10 cellular contexts compared by ENCODE assay signal in the genomic region with DNA sequence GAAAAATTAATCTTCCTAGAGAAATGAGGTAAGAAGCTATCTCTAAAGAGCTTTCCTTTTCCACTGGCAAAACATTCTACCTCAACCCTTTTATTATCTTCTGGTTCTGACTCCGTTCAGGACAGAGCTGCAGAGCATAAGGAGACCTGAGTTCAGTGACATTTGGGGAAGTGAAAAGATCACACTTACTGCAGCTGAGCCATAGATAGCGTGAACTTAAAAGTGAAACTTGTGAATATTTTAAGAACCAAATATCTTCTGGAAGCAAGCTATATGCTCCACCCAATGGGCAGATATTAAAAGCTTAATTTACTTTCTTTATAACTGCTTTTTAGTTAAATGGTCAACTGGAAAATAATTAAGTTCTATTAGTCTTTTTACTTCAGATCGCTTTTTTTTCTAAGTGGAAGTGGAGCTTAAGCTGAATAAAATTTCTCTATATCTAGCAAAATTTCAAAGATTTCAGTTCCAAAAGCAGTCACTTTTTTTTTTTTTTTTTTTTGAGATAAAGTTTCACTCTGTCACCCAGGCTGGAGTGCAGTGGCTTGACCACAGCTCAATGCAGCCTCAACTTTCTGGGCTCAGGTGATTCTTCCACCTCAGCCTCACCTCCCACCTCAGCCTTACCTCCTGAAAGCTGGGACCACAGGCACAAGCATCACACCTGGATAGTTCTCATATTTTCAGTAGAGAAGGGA. TPM values are rescaled to one million over a fixed set of nuclear protein-coding genes. Genes with fewer than 3 reads are reported as not detected.
DNase-seq lines count a peak whose midpoint lies in the region; ATAC-seq and TF ChIP-seq lines count a peak whose summit lies in the region.
"Had no signal": no experiment of that assay in that cellular context is flagged by ENCODE, and none has a peak within 500 bp of the region (broad histone marks: within the 10 kb centered on the region; RNA-seq: fewer than 3 reads in every experiment).

No MANE protein-coding gene starts in this region.

- H3K9me2 ChIP-seq in SK-N-SH (no peaks in the 10 kb centered on the region), OCI-LY1 (ENCODE audit: low read depth, low read length) (no peaks in the 10 kb centered on the region)

- no peaks in the 10 kb centered on the region for H4K20me1 ChIP-seq in SK-N-SH (ENCODE audit: insufficient read depth)
- H4K20me1 ChIP-seq in OCI-LY1 (ENCODE audit: insufficient read depth, low read length), result no peaks in the 10 kb centered on the region
- H4K20me1 ChIP-seq in neural progenitor cell (ENCODE audit: low read depth), result no peaks in the 10 kb centered on the region

- TF ChIP-seq CTCF in SK-N-SH (IDR thresholded peaks at IDR 0.05) (no peak), OCI-LY1 (IDR thresholded peaks at IDR 0.05; ENCODE audit: low read length) (no peak), neural progenitor cell (IDR thresholded peaks at IDR 0.05) (no peak), osteocyte (IDR thresholded peaks at IDR 0.05) (no peak)

- POLR2A ChIA-PET in SK-N-SH (lab: Yijun Ruan, JAX), result no interaction called here

- H3K27me3 ChIP-seq in SK-N-SH (ENCODE audit: insufficient read depth), result no peaks in the 10 kb centered on the region
- no peaks in the 10 kb centered on the region for H3K27me3 ChIP-seq in OCI-LY1 (ENCODE audit: insufficient read depth, low read length)
- no peaks in the 10 kb centered on the region for H3K27me3 ChIP-seq in neural progenitor cell

- H3K4me1 Mint-ChIP-seq in neural progenitor cell, result no peaks in the 10 kb centered on the region
- H3K4me1 Mint-ChIP-seq in osteocyte (ENCODE audit: unreplicated experiment), result peaks cover 33% of the 10 kb centered on the region
- H3K4me1 Mint-ChIP-seq: endodermal cell had no signal

- H3K27ac ChIP-seq in SK-N-SH (ENCODE audit: low read depth in 2 of 2, low read length in 1 of 2) (peak overlapping the region in 1 of 2 experiments; percentile 88; a peak in 2 of 4 replicates), OCI-LY1 (ENCODE audit: low read depth, low read length, poor library complexity, severe bottlenecking) (peak overlapping the region; percentile 72), neural progenitor cell (no peak overlapping the region)
- H3K27ac ChIP-seq: 22Rv1 had no signal

- H3K36me3 ChIP-seq in SK-N-SH (replicated peaks in 1 of 2; ENCODE audit: control insufficient read depth in 1 of 2, insufficient read depth in 2 of 2, low read length in 1 of 2) (no peaks in the 10 kb centered on the region), OCI-LY1 (ENCODE audit: insufficient read depth, low read length) (peaks cover 56% of the 10 kb centered on the region), neural progenitor cell (no peaks in the 10 kb centered on the region)

- peaks cover 2% of the 10 kb centered on the region for H3K27me3 Mint-ChIP-seq in neural progenitor cell (ENCODE audit: insufficient read depth, low read depth)
- H3K27me3 Mint-ChIP-seq in osteocyte (ENCODE audit: unreplicated experiment), result no peaks in the 10 kb centered on the region

- no peak for TF ChIP-seq RAD21 in SK-N-SH (IDR thresholded peaks at IDR 0.05; ENCODE audit: low read length)

- peaks cover 4% of the 10 kb centered on the region for H3F3A ChIP-seq in SK-N-SH (replicated peaks; ENCODE audit: insufficient read depth)
- no peaks in the 10 kb centered on the region for H3F3A ChIP-seq in OCI-LY1 (ENCODE audit: insufficient read depth, low read length)
- no peaks in the 10 kb centered on the region for H3F3A ChIP-seq in neural progenitor cell (ENCODE audit: low read depth)

- H3K36me3 Mint-ChIP-seq in neural progenitor cell (no peaks in the 10 kb centered on the region), osteocyte (ENCODE audit: unreplicated experiment) (no peaks in the 10 kb centered on the region)

- H3K4me1 ChIP-seq in SK-N-SH (ENCODE audit: control insufficient read depth in 1 of 2, insufficient read depth in 2 of 2, low read depth in 1 of 2, low read length in 1 of 2) (peaks cover 0 to 29% of the 10 kb centered on the region in 2 experiments; a peak in 2 of 4 replicates), OCI-LY1 (ENCODE audit: insufficient read depth, low read length, severe bottlenecking) (peaks cover 51% of the 10 kb centered on the region), neural progenitor cell (no peaks in the 10 kb centered on the region)

- H3K9me3 Mint-ChIP-seq in neural progenitor cell (peaks cover 2% of the 10 kb centered on the region), osteocyte (ENCODE audit: unreplicated experiment) (no peaks in the 10 kb centered on the region)
- H3K9me3 Mint-ChIP-seq: endodermal cell had no signal

- CTCF ChIA-PET in SK-N-SH (lab: Yijun Ruan, JAX), result interaction anchor here (0.7 to 3.9 kb wide), 3 partner anchors 24 to 75 kb away, joined by 3 to 14 read pairs (median 3); no protein-coding TSS in a partner anchor

- no peak overlapping the region for H3K4me3 Mint-ChIP-seq in neural progenitor cell
- no peak overlapping the region for H3K4me3 Mint-ChIP-seq in osteocyte (ENCODE audit: unreplicated experiment)
- H3K4me3 Mint-ChIP-seq: endodermal cell had no signal

- DNase-seq in SK-N-SH (no peak), neural progenitor cell (ENCODE audit: low spot score) (no peak), osteocyte (ENCODE audit: extremely low spot score, unreplicated experiment) (no peak), cerebellum (ENCODE audit: low spot score) (no peak), glomerular visceral epithelial cell (ENCODE audit: extremely low spot score) (no peak)
- DNase-seq: endodermal cell had no signal

- no peak overlapping the region for H3K27ac Mint-ChIP-seq in neural progenitor cell
- no peak overlapping the region for H3K27ac Mint-ChIP-seq in osteocyte (ENCODE audit: unreplicated experiment)
- H3K27ac Mint-ChIP-seq: endodermal cell had no signal

- H3K9ac ChIP-seq in SK-N-SH (0 out of 2 replicates have a peak overlapping the region, but pooled peaks have one; percentile 53), OCI-LY1 (ENCODE audit: low read length) (peak overlapping the region; percentile 11; the same call in 1 of the 2 replicates), neural progenitor cell (no peak overlapping the region)

- H3K9me3 ChIP-seq in SK-N-SH (no peaks in the 10 kb centered on the region), OCI-LY1 (ENCODE audit: low read length) (no peaks in the 10 kb centered on the region), neural progenitor cell (ENCODE audit: low read depth) (no peaks in the 10 kb centered on the region)

- no peak for TF ChIP-seq EP300 in SK-N-SH (IDR thresholded peaks at IDR 0.05; ENCODE audit: borderline replicate concordance in 1 of 2, low read depth in 1 of 2, low read length in 1 of 2)

- ATAC-seq in SK-N-SH treated with all-trans-retinoic acid at 6 μM for 48 hours (no peak), HG02852 (IDR thresholded peaks at IDR 0.05; ENCODE audit: unreplicated experiment) (peak; percentile 90)

- WGBS in SK-N-SH (ENCODE audit: low lambda C conversion rate), result 93% methylated on average over 3 of the region's 3 CpGs

- peak overlapping the region; percentile 37; the same call in 1 of the 2 replicates for H3K4me2 ChIP-seq in SK-N-SH
- peak overlapping the region; percentile 55 for H3K4me2 ChIP-seq in OCI-LY1 (ENCODE audit: low read length)
- no peak overlapping the region for H3K4me2 ChIP-seq in neural progenitor cell

- H2AFZ ChIP-seq in SK-N-SH (ENCODE audit: low read depth), result peak overlapping the region; percentile 80
- no peak overlapping the region for H2AFZ ChIP-seq in OCI-LY1 (ENCODE audit: low read length)
- peak overlapping the region; percentile 49 for H2AFZ ChIP-seq in neural progenitor cell (replicated peaks)

- no peak overlapping the region for H3K4me3 ChIP-seq in SK-N-SH (ENCODE audit: low read depth in 2 of 2, low read length in 1 of 2)
- peak overlapping the region; percentile 28 for H3K4me3 ChIP-seq in OCI-LY1 (ENCODE audit: low read depth, low read length, poor library complexity, severe bottlenecking)
- H3K4me3 ChIP-seq in neural progenitor cell, result no peak overlapping the region

- H3K79me2 ChIP-seq in SK-N-SH (ENCODE audit: insufficient read depth) (no peaks in the 10 kb centered on the region), OCI-LY1 (ENCODE audit: insufficient read depth, low read length) (peaks cover 12% of the 10 kb centered on the region; the same call in 1 of the 2 replicates), neural progenitor cell (ENCODE audit: low read depth) (no peaks in the 10 kb centered on the region)

TF ChIP-seq in SK-N-SH, 30 proteins besides CTCF, POLR2A, EP300 and RAD21:
- TF ChIP-seq TCF12 (IDR thresholded peaks at IDR 0.05) (no peak), ELF1 (IDR thresholded peaks at IDR 0.05) (no peak), CHD2 (IDR thresholded peaks at IDR 0.05; ENCODE audit: low read length, partially characterized antibody) (no peak)
TF ChIP-seq in SK-N-SH: peak in this region for 0.

RNA-seq across cellular contexts. Expression of gene PTPN22, which starts 11.9 kb away (rescaled TPM):
- polyA plus RNA-seq in SK-N-SH (2012; rRNA removed), result 0.12 and 0.16 TPM in 2 replicates
- 0.18 and 0.30 TPM in 2 replicates for polyA plus RNA-seq in SK-N-SH (2012; cell fraction: cytosol; rRNA removed)
- 0.13 and 0.36 TPM in 2 replicates for polyA plus RNA-seq in SK-N-SH (2012; cell fraction: nucleus; rRNA removed)
- total RNA-seq in neural progenitor cell (ENCODE audit: low replicate concordance), result not detected in 2 replicates
- total RNA-seq in osteocyte, result not detected in 2 replicates
- total RNA-seq in cerebellum, result 0.36 TPM
- total RNA-seq: endodermal cell had no signal

RNA-seq across cellular contexts. Expression of gene BCL2L15, which starts 27.8 kb away (rescaled TPM):
- 0.02 and 0.05 TPM in 2 replicates for polyA plus RNA-seq in SK-N-SH (2012; rRNA removed)
- under 0.01 and 0.01 TPM in 2 replicates for polyA plus RNA-seq in SK-N-SH (2012; cell fraction: cytosol; rRNA removed)
- 0.42 and 0.66 TPM in 2 replicates for polyA plus RNA-seq in SK-N-SH (2012; cell fraction: nucleus; rRNA removed)
- total RNA-seq in neural progenitor cell (ENCODE audit: low replicate concordance), result 0.04 and 0.31 TPM in 2 replicates
- 0.81 and 1.6 TPM in 2 replicates for total RNA-seq in osteocyte
- 0.91 TPM for total RNA-seq in cerebellum

RNA-seq across cellular contexts. Expression of gene AP4B1, which starts 45.0 kb away (rescaled TPM):
- polyA plus RNA-seq in SK-N-SH (2012; rRNA removed), result 11.5 and 16.8 TPM in 2 replicates
- polyA plus RNA-seq in SK-N-SH (2012; cell fraction: cytosol; rRNA removed), result 7.7 and 8.1 TPM in 2 replicates
- 41.9 and 60.0 TPM in 2 replicates for polyA plus RNA-seq in SK-N-SH (2012; cell fraction: nucleus; rRNA removed)
- total RNA-seq in neural progenitor cell (ENCODE audit: low replicate concordance), result 13.1 and 27.7 TPM in 2 replicates
- 15.3 and 19.7 TPM in 2 replicates for total RNA-seq in osteocyte
- 29.8 TPM for total RNA-seq in cerebellum

RNA-seq across cellular contexts. Expression of gene DCLRE1B, which starts 45.5 kb away (rescaled TPM):
- 3.0 and 3.3 TPM in 2 replicates for polyA plus RNA-seq in SK-N-SH (2012; rRNA removed)
- polyA plus RNA-seq in SK-N-SH (2012; cell fraction: cytosol; rRNA removed), result 2.6 and 3.3 TPM in 2 replicates
- 1.3 and 1.5 TPM in 2 replicates for polyA plus RNA-seq in SK-N-SH (2012; cell fraction: nucleus; rRNA removed)
- total RNA-seq in neural progenitor cell (ENCODE audit: low replicate concordance), result 8.0 and 11.9 TPM in 2 replicates
- total RNA-seq in osteocyte, result 8.6 and 10.0 TPM in 2 replicates
- total RNA-seq in cerebellum, result 9.3 TPM

RNA-seq across cellular contexts. Expression of gene RSBN1, which starts 47.4 kb away (rescaled TPM):
- polyA plus RNA-seq in SK-N-SH (2012; rRNA removed), result 3.9 and 4.0 TPM in 2 replicates
- 5.1 and 5.2 TPM in 2 replicates for polyA plus RNA-seq in SK-N-SH (2012; cell fraction: cytosol; rRNA removed)
- 4.1 and 8.3 TPM in 2 replicates for polyA plus RNA-seq in SK-N-SH (2012; cell fraction: nucleus; rRNA removed)
- total RNA-seq in neural progenitor cell (ENCODE audit: low replicate concordance) (30.2 and 40.1 TPM in 2 replicates), osteocyte (15.2 and 17.0 TPM in 2 replicates), cerebellum (44.6 TPM)
